In genomic region chr3:64083588-64083974, GRCh38 we compare ENCODE assay signal across 18 cellular contexts.
DNase-seq lines count a peak whose midpoint lies in the region; ATAC-seq, FAIRE-seq and TF ChIP-seq lines count a peak whose summit lies in the region.
"Had no signal": no experiment of that assay in that cellular context is flagged by ENCODE, and none has a peak within 500 bp of the region (broad histone marks: within the 10 kb centered on the region; RNA-seq: fewer than 3 reads in every experiment).

No MANE protein-coding gene starts in this region.

- H3K4me1 ChIP-seq in GM23338 (ENCODE audit: insufficient read depth) (peaks cover 24% of the 10 kb centered on the region), PC-9 (replicated peaks; ENCODE audit: insufficient read depth) (no peaks in the 10 kb centered on the region; the same call in 1 of the 2 replicates), mucosa of descending colon (ENCODE audit: low read depth) (no peaks in the 10 kb centered on the region)

- TF ChIP-seq CTCF in GM23338 (conservative IDR thresholded peaks at IDR 0.05; ENCODE audit: low read depth in 2 of 2) = no peak
- TF ChIP-seq CTCF in PC-9 (conservative IDR thresholded peaks at IDR 0.05) = no peak
- no peak for TF ChIP-seq CTCF in bronchial epithelial cell (IDR thresholded peaks at IDR 0.05; ENCODE audit: insufficient read depth, low read length, severe bottlenecking)
- no peak for TF ChIP-seq CTCF in nephron (IDR thresholded peaks at IDR 0.05; ENCODE audit: unreplicated experiment in 3 of 3)
- TF ChIP-seq CTCF in mucosa of descending colon (IDR thresholded peaks at IDR 0.05) = no peak

- H3K4me1 Mint-ChIP-seq in GM23338 = peaks cover 24% of the 10 kb centered on the region
- peaks cover 60% of the 10 kb centered on the region for H3K4me1 Mint-ChIP-seq in nephron
- H3K4me1 Mint-ChIP-seq in activated CD4-positive, alpha-beta memory T cell treated with anti-CD3 and anti-CD28 coated beads for 36 hours (ENCODE audit: low read depth) = peaks cover 5% of the 10 kb centered on the region
- H3K4me1 Mint-ChIP-seq: CD4-positive, CD25-positive, alpha-beta regulatory T cell had no signal

- H3K36me3 ChIP-seq in GM23338 (ENCODE audit: insufficient read depth) = no peaks in the 10 kb centered on the region
- no peaks in the 10 kb centered on the region for H3K36me3 ChIP-seq in PC-9 (ENCODE audit: low read depth)
- H3K36me3 ChIP-seq in bronchial epithelial cell (ENCODE audit: control insufficient read depth, insufficient read depth, low read length) = no peaks in the 10 kb centered on the region
- no peaks in the 10 kb centered on the region for H3K36me3 ChIP-seq in mucosa of descending colon (ENCODE audit: low read depth)

- H3K27me3 Mint-ChIP-seq in GM23338 (ENCODE audit: insufficient read depth, low read depth, poor library complexity) (no peaks in the 10 kb centered on the region), nephron (ENCODE audit: low read depth) (peaks cover 3% of the 10 kb centered on the region)
- peaks cover 11% of the 10 kb centered on the region for H3K27me3 Mint-ChIP-seq in activated CD4-positive, alpha-beta memory T cell treated with anti-CD3 and anti-CD28 coated beads for 36 hours

- peak; percentile 58 for FAIRE-seq in bronchial epithelial cell (lab: Jason Lieb, UNC)
- FAIRE-seq: GM12892, GM19239, HTR-8/SVneo had no signal

- H3K9me3 ChIP-seq in PC-9 (ENCODE audit: insufficient read depth, low read depth) (no peaks in the 10 kb centered on the region), mucosa of descending colon (no peaks in the 10 kb centered on the region)

- H3K79me2 ChIP-seq in GM23338 (replicated peaks; ENCODE audit: insufficient read depth) = no peaks in the 10 kb centered on the region
- no peaks in the 10 kb centered on the region for H3K79me2 ChIP-seq in PC-9 (ENCODE audit: low read depth)

- H3K9me2 ChIP-seq in GM23338 (ENCODE audit: insufficient read depth) (peaks cover 10% of the 10 kb centered on the region; the same call in 1 of the 2 replicates), PC-9 (ENCODE audit: insufficient read depth) (no peaks in the 10 kb centered on the region)

- H4K20me1 ChIP-seq in GM23338 (replicated peaks; ENCODE audit: insufficient read depth) = no peaks in the 10 kb centered on the region
- no peaks in the 10 kb centered on the region for H4K20me1 ChIP-seq in PC-9 (ENCODE audit: insufficient read depth)

- POLR2A ChIA-PET in PC-9 (lab: Charles Lee; ENCODE audit: unreplicated experiment) = interaction anchor here (0.7 kb wide), 1 partner anchor 21 kb away, joined by 3 read pairs; no protein-coding TSS in a partner anchor
- POLR2A ChIA-PET in activated CD4-positive, alpha-beta memory T cell treated with anti-CD3 and anti-CD28 coated beads for 36 hours (lab: Charles Lee) = no interaction called here

- H3K4me3 Mint-ChIP-seq in GM23338 (no peak overlapping the region), nephron (no peak overlapping the region)
- H3K4me3 Mint-ChIP-seq in activated CD4-positive, alpha-beta memory T cell treated with anti-CD3 and anti-CD28 coated beads for 36 hours = no peak overlapping the region
- H3K4me3 Mint-ChIP-seq: CD4-positive, CD25-positive, alpha-beta regulatory T cell had no signal

- H3K27ac ChIP-seq in GM23338 (ENCODE audit: low read depth) = no peak overlapping the region
- H3K27ac ChIP-seq in PC-9 = no peak overlapping the region

- H3K4me3 ChIP-seq in GM23338 (no peak overlapping the region), PC-9 (no peak overlapping the region), bronchial epithelial cell (ENCODE audit: low read depth, low read length) (no peak overlapping the region), mucosa of descending colon (no peak overlapping the region)

- no peak overlapping the region for H3K27ac Mint-ChIP-seq in GM23338
- H3K27ac Mint-ChIP-seq in nephron = peak overlapping the region; percentile 24 to 89 (median 78)
- H3K27ac Mint-ChIP-seq in activated CD4-positive, alpha-beta memory T cell treated with anti-CD3 and anti-CD28 coated beads for 36 hours = no peak overlapping the region
- H3K27ac Mint-ChIP-seq: CD4-positive, CD25-positive, alpha-beta regulatory T cell had no signal

- H3K9me3 Mint-ChIP-seq in GM23338 (no peaks in the 10 kb centered on the region), nephron (no peaks in the 10 kb centered on the region)
- H3K9me3 Mint-ChIP-seq in activated CD4-positive, alpha-beta memory T cell treated with anti-CD3 and anti-CD28 coated beads for 36 hours = peaks cover 3% of the 10 kb centered on the region

- ATAC-seq in GM23338 = peak; percentile 70
- ATAC-seq in mucosa of descending colon = no peak

- CTCF ChIA-PET in PC-9 (lab: Charles Lee) = interaction anchor here (0.6 kb wide), 1 partner anchor 316 kb away, joined by 5 read pairs; no protein-coding TSS in a partner anchor
- CTCF ChIA-PET in activated CD4-positive, alpha-beta memory T cell treated with anti-CD3 and anti-CD28 coated beads for 36 hours (lab: Charles Lee) = no interaction called here

- H3K36me3 Mint-ChIP-seq in GM23338 (ENCODE audit: low read depth) (no peaks in the 10 kb centered on the region), nephron (ENCODE audit: low read depth) (no peaks in the 10 kb centered on the region)
- no peaks in the 10 kb centered on the region for H3K36me3 Mint-ChIP-seq in activated CD4-positive, alpha-beta memory T cell treated with anti-CD3 and anti-CD28 coated beads for 36 hours
- H3K36me3 Mint-ChIP-seq: CD4-positive, CD25-positive, alpha-beta regulatory T cell had no signal

- H3K4me2 ChIP-seq in GM23338 = no peak overlapping the region
- H3K4me2 ChIP-seq in PC-9 = no peak overlapping the region

- H3K27me3 ChIP-seq in GM23338 (ENCODE audit: insufficient read depth) = no peaks in the 10 kb centered on the region
- H3K27me3 ChIP-seq in PC-9 (ENCODE audit: insufficient read depth, low read depth) = no peaks in the 10 kb centered on the region
- H3K27me3 ChIP-seq in bronchial epithelial cell (ENCODE audit: control insufficient read depth, insufficient read depth, low read length) = no peaks in the 10 kb centered on the region

- BruUV-seq in PC-9 (replicated peaks; lab: Mats Ljungman, UMichigan) = no TSS peak

- peak overlapping the region; percentile 80; the same call in 1 of the 2 replicates for H2AFZ ChIP-seq in GM23338
- no peak overlapping the region for H2AFZ ChIP-seq in PC-9

- H3F3A ChIP-seq in GM23338 (replicated peaks; ENCODE audit: low read depth) (no peaks in the 10 kb centered on the region), PC-9 (ENCODE audit: insufficient read depth, low read depth) (peaks cover 12% of the 10 kb centered on the region; the same call in 1 of the 2 replicates)

- DNase-seq in GM23338 (ENCODE audit: low spot score) = peak; percentile 22
- peak; percentile 4 to 35 for DNase-seq in PC-9
- DNase-seq in bronchial epithelial cell (ENCODE audit: low read depth) = no peak
- no peak for DNase-seq in mucosa of descending colon
- DNase-seq in D341Med (ENCODE audit: low spot score) = no peak
- DNase-seq in activated CD4-positive, alpha-beta memory T cell treated with anti-CD3 and anti-CD28 coated beads for 36 hours = no peak
- DNase-seq in NCI-H526 (lab: John Stamatoyannopoulos, UW) = no peak
- DNase-seq: CD4-positive, CD25-positive, alpha-beta regulatory T cell; DND-41; GDM1; NCI-H1105; NCI-H1694 treated with DMSO at 0.1 percent for 48 hours; NCI-H774; RPMI8226 had no signal

- intact Hi-C loops in PC-9 (cut with micrococcal nuclease; ENCODE audit: unreplicated experiment) = loop anchor here (5.0 kb wide), 1 partner anchor 129 kb away; no protein-coding TSS in a partner anchor
- intact Hi-C loops in mucosa of descending colon (cut with DNase I, micrococcal nuclease) = no loop called here
- intact Hi-C loops in activated CD4-positive, alpha-beta memory T cell treated with anti-CD3 and anti-CD28 coated beads for 36 hours (cut with micrococcal nuclease) = no loop called here

Comparison
In these comparisons a context has a peak if more than half of its experiments do, and no peak if none do; other contexts are left out.
1. DNase-seq: peak in GM23338 (single experiment) and PC-9 (2 of 2); none in bronchial epithelial cell (single experiment), mucosa of descending colon (0 of 3), D341Med (single experiment), activated CD4-positive, alpha-beta memory T cell treated with anti-CD3 and anti-CD28 coated beads for 36 hours (single experiment) and NCI-H526 (0 of 2).
2. H3K27ac Mint-ChIP-seq: peak in nephron (3 of 3); none in GM23338 (single experiment) and activated CD4-positive, alpha-beta memory T cell treated with anti-CD3 and anti-CD28 coated beads for 36 hours (single experiment).